11 cellular contexts compared by ENCODE assay signal in the genomic region with DNA sequence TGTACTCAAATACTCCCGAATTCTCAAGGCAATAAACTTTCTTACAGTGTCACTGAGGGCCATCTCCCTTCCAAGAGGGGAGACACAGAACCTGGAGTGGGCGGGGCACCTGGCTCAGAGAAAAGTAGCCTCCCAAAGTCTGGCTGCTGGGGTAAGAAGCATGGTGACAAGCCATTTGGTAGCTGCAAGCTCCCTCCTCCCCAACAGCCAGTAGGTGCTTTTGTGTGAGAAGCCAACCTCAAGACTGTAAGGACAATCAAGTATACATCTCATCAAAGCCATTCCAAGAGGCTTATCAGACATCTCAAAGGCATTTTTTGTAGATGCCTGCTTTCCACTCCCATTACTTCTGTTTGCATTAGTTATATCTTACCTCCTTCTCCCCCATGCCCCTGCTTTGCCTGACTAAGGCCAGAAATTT. TPM values are rescaled to one million over a fixed set of nuclear protein-coding genes. Genes with fewer than 3 reads are reported as not detected.
DNase-seq lines count a peak whose midpoint lies in the region; ATAC-seq and TF ChIP-seq lines count a peak whose summit lies in the region.
"Had no signal": no experiment of that assay in that cellular context is flagged by ENCODE, and none has a peak within 500 bp of the region (broad histone marks: within the 10 kb centered on the region; RNA-seq: fewer than 3 reads in every experiment).

No MANE protein-coding gene starts in this region.

- no peak for TF ChIP-seq CTCF in breast epithelium (IDR thresholded peaks at IDR 0.05)
- TF ChIP-seq CTCF in MCF 10A (IDR thresholded peaks at IDR 0.05; ENCODE audit: unreplicated experiment) = no peak
- no peak for TF ChIP-seq CTCF in esophagus muscularis mucosa (IDR thresholded peaks at IDR 0.05)
- TF ChIP-seq CTCF in natural killer cell (IDR thresholded peaks at IDR 0.05) = no peak

- H3K4me1 ChIP-seq in breast epithelium = peaks cover 3 to 31% of the 10 kb centered on the region in 2 donors
- H3K4me1 ChIP-seq in esophagus muscularis mucosa = peaks cover 32 to 83% (median 77%) of the 10 kb centered on the region in 4 donors
- H3K4me1 ChIP-seq in aorta (ENCODE audit: control insufficient read depth in 1 of 2, insufficient read depth in 2 of 2, low read length in 2 of 2) = peaks cover 9% of the 10 kb centered on the region in 2 donors

- WGBS in esophagus muscularis mucosa = 70% methylated on average over 2 of the region's 2 CpGs
- WGBS in aorta, 2 donors = 75 to 80% methylated on average over 2 of the region's 2 CpGs

- BruUV-seq in MCF 10A (replicated peaks; lab: Mats Ljungman, UMichigan) = no TSS peak

- H3K27me3 Mint-ChIP-seq in MCF 10A (ENCODE audit: insufficient read depth, unreplicated experiment) (peaks cover 18% of the 10 kb centered on the region), natural killer cell (ENCODE audit: low read depth in 2 of 2) (no peaks in the 10 kb centered on the region)

- H3K9me3 Mint-ChIP-seq in MCF 10A (ENCODE audit: unreplicated experiment) (no peaks in the 10 kb centered on the region), natural killer cell (no peaks in the 10 kb centered on the region)

- TF ChIP-seq EP300 in esophagus muscularis mucosa (IDR thresholded peaks at IDR 0.05) = no peak

- no peaks in the 10 kb centered on the region for H3K36me3 ChIP-seq in breast epithelium
- no peaks in the 10 kb centered on the region for H3K36me3 ChIP-seq in esophagus muscularis mucosa
- H3K36me3 ChIP-seq in aorta (ENCODE audit: control insufficient read depth in 1 of 2, insufficient read depth in 2 of 2, low read length in 1 of 2) = no peaks in the 10 kb centered on the region

- in situ Hi-C loops in ACHN (cut with HindIII; ENCODE audit: low pct_ligation_motif_present, low pct_unique_long_range_greater_than_20kb, low sequenced_read_pairs) = no loop called here

- ATAC-seq in natural killer cell (no peak), aorta (ENCODE audit: low FRiP score) (no peak), HG02970 (IDR thresholded peaks at IDR 0.05; ENCODE audit: low FRiP score, unreplicated experiment) (no peak)

- H3K4me3 ChIP-seq in breast epithelium (peak overlapping the region; percentile 69 to 85 (median 70)), esophagus muscularis mucosa (peak overlapping the region; percentile 60 to 75 (median 66)), aorta (ENCODE audit: low read length in 2 of 2) (peak overlapping the region; percentile 83 to 97)

- H3K27me3 ChIP-seq in breast epithelium = no peaks in the 10 kb centered on the region
- no peaks in the 10 kb centered on the region for H3K27me3 ChIP-seq in esophagus muscularis mucosa
- H3K27me3 ChIP-seq in aorta (ENCODE audit: control insufficient read depth in 1 of 2, insufficient read depth in 2 of 2, low read length in 1 of 2) = no peaks in the 10 kb centered on the region

- peak overlapping the region; percentile 93 to 95 for H3K27ac ChIP-seq in breast epithelium
- peak overlapping the region; percentile 84 to 89 (median 86) for H3K27ac ChIP-seq in esophagus muscularis mucosa (replicated peaks in 1 of 4)
- no peak overlapping the region for H3K27ac ChIP-seq in aorta (ENCODE audit: low read depth in 1 of 2, low read length in 2 of 2)

- no peaks in the 10 kb centered on the region for H3K9me3 ChIP-seq in breast epithelium
- H3K9me3 ChIP-seq in esophagus muscularis mucosa = no peaks in the 10 kb centered on the region
- H3K9me3 ChIP-seq in aorta (ENCODE audit: control insufficient read depth, low read length) = no peaks in the 10 kb centered on the region

- H3K36me3 Mint-ChIP-seq in MCF 10A (ENCODE audit: insufficient read depth, unreplicated experiment) = no peaks in the 10 kb centered on the region
- no peaks in the 10 kb centered on the region for H3K36me3 Mint-ChIP-seq in natural killer cell

- no peak overlapping the region for H3K27ac Mint-ChIP-seq in MCF 10A (ENCODE audit: low read depth, unreplicated experiment)
- H3K27ac Mint-ChIP-seq in natural killer cell = peak overlapping the region in 1 of 2 donors; percentile 85

- H3K4me1 Mint-ChIP-seq in MCF 10A (ENCODE audit: insufficient read depth, unreplicated experiment) = peaks cover 5% of the 10 kb centered on the region
- H3K4me1 Mint-ChIP-seq in natural killer cell = peaks cover 45 to 47% of the 10 kb centered on the region in 2 donors

- H3K4me3 Mint-ChIP-seq in MCF 10A (ENCODE audit: unreplicated experiment) = no peak overlapping the region
- peak overlapping the region; percentile 96 for H3K4me3 Mint-ChIP-seq in natural killer cell

- DNase-seq in breast epithelium (ENCODE audit: low spot score in 2 of 2) = no peak
- no peak for DNase-seq in MCF 10A (ENCODE audit: unreplicated experiment)
- DNase-seq in esophagus muscularis mucosa (ENCODE audit: extremely low spot score) = no peak
- DNase-seq in natural killer cell = no peak
- DNase-seq in aorta = peak in 1 of 2 donors; percentile 57
- no peak for DNase-seq in NCI-H1092 treated with DMSO at 0.1 percent for 48 hours (lab: John Stamatoyannopoulos, UW)
- no peak for DNase-seq in ACHN
- DNase-seq: NCI-H2107 had no signal

- no peak for TF ChIP-seq POLR2A in breast epithelium (IDR thresholded peaks at IDR 0.05)
- TF ChIP-seq POLR2A in esophagus muscularis mucosa (IDR thresholded peaks at IDR 0.05; ENCODE audit: low read depth) = no peak

- POLR2A ChIA-PET in MCF 10A (lab: Yijun Ruan, JAX) = interaction anchor here (1.1 to 1.8 kb wide), 2 partner anchors 10 to 24 kb away, joined by 4 to 5 read pairs; no protein-coding TSS in a partner anchor

- intact Hi-C loops in breast epithelium (cut with DNase I; ENCODE audit: low total_unique reads) = no loop called here
- intact Hi-C loops in MCF 10A (cut with micrococcal nuclease) = no loop called here
- intact Hi-C loops in esophagus muscularis mucosa (cut with DNase I) = loop anchor here (5.0 kb wide), 1 partner anchor 94 kb away; no protein-coding TSS in a partner anchor
- intact Hi-C loops in natural killer cell (cut with micrococcal nuclease) = no loop called here
- intact Hi-C loops in aorta (cut with DNase I) = loop anchor here (5.0 to 10.0 kb wide), 2 partner anchors 121 to 124 kb away; no protein-coding TSS in a partner anchor

- CTCF ChIA-PET in MCF 10A (lab: Yijun Ruan, JAX) = interaction anchor here (1.7 to 3.7 kb wide), 2 partner anchors 12 to 47 kb away, joined by 5 to 13 read pairs; no protein-coding TSS in a partner anchor

RNA-seq across cellular contexts. Expression of a gene that starts 1.4 kb away (rescaled TPM):
- total RNA-seq in breast epithelium (100 to 1,000 TPM; 112 to 240 (median 119) TPM), MCF 10A (2022) (0.68 and 2.1 TPM in 2 replicates), esophagus muscularis mucosa (10 to 100 TPM; 48.7 to 84.3 (median 55.1) TPM), natural killer cell (10 to 100 TPM; 33.0 to 53.8 (median 36.9) TPM), aorta (100 to 1,000 TPM; 119 to 255 TPM)
- polyA plus RNA-seq in aorta = 10 to 100 TPM; 21.9 to 36.3 TPM
- total RNA-seq: T-helper 2 cell treated with Interferon-gamma antibody and Interleukin-4, amounts not matched to agents 100 ng/mL and 5 ng/mL, for 36 hours had no signal

RNA-seq across cellular contexts. Expression of a gene that starts 59.0 kb away (rescaled TPM):
- total RNA-seq in breast epithelium (1 to 10 TPM in 1 of 3 donors, not detected in 2; 1.8 TPM), MCF 10A (2022) (not detected in 2 replicates), esophagus muscularis mucosa (not detected), natural killer cell (under 1 TPM in 1 of 3 donors, not detected in 2; 0.52 TPM), aorta (under 1 TPM; 0.13 to 0.30 TPM)
- under 1 TPM in 1 of 2 donors, not detected in 1; 0.25 TPM for polyA plus RNA-seq in aorta
- total RNA-seq: left colon; T-helper 2 cell treated with Interferon-gamma antibody and Interleukin-4, amounts not matched to agents 100 ng/mL and 5 ng/mL, for 36 hours had no signal

Comparison
In these comparisons a context has a peak if more than half of its experiments do, and no peak if none do; other contexts are left out.
1. RNA of a gene that starts 1.4 kb away (total RNA-seq): 119 to 255 TPM in aorta, 112 to 240 TPM in breast epithelium, 48.7 to 84.3 TPM in esophagus muscularis mucosa and 33.0 to 53.8 TPM in natural killer cell; 0.68 to 2.1 TPM in MCF 10A; every median in the first group is over 10 times any median in the second.
2. H3K27ac ChIP-seq: peak in breast epithelium (2 of 2) and esophagus muscularis mucosa (4 of 4); none in aorta (0 of 2).
3. intact Hi-C loops: an anchor here in esophagus muscularis mucosa (5.0 kb wide) and aorta (5.0 to 10.0 kb wide); none called in breast epithelium, MCF 10A and natural killer cell.
4. Peak in every context shown above with its lines, with median percentiles within 50 percentile points of each other: H3K4me3 ChIP-seq.